Comparison of ENCODE assay signal across 19 cellular contexts in the genomic region with DNA sequence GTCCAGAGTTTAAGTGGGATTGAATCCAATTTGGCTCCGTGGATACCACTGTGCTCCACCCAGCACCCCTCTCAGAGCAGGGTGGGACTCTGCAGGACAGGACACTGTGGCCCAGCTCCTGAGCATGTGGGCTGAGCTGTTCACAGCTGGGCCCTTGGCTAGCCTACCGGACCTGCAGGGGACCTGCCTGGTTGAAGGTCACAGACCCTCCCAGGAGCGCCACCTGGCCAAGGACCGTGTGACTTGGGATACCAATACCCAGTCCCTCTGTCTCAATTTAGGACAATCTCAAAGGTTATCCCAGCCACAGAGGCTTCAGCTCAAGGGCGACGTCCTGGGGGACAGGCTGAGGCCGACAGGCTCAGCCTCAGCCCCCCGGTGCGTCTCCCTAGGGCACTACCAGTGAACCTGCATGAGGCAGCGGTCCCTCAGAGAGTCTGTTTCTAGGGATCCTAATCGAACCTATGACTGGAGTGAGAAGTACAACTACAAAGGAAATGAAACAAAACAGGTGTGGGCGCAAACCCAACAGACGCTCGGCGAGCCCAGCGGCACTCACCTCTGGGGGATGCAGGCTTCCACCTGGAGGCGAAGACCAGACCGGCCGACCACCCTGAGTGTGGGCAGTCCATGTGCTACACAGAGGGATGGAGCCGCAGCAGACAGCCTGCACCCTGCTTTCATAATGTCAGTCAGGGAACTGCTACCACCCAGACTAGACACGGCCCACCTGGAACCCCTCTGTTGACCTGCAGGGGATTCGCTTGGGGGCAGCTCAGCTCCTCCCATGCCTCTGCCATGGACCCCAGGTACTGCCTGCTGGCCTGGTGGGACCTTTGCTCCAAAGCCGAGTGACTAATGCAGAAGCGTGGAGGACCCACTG.
"Had no signal": no experiment of that assay in that cellular context is flagged by ENCODE, and none has a peak within 500 bp of the region (broad histone marks: within the 10 kb centered on the region; RNA-seq: fewer than 3 reads in every experiment).

No MANE protein-coding gene starts in this region.

- H3K27me3 ChIP-seq: dorsolateral prefrontal cortex, right atrium auricular region, tibial nerve, upper lobe of left lung, uterus had no signal

- ATAC-seq: left cardiac atrium; left ventricle myocardium superior; natural killer cell; stimulated activated memory B cell treated with anti-CD40 and anti-IgM and Interleukin-4, amounts not matched to agents 10 μg/mL and 1 μg/mL and 100 μg/mL, for 72 hours; stimulated activated naive CD8-positive, alpha-beta T cell treated with anti-CD3 and anti-CD28 coated beads, Interleukin-15, Interleukin-2, amounts not matched to agents 100 U/mL and 50 U/mL, for 24 hours had no signal

- H3K4me3 Mint-ChIP-seq: natural killer cell; stimulated activated memory B cell treated with anti-CD40 and anti-IgM and Interleukin-4, amounts not matched to agents 10 μg/mL and 1 μg/mL and 100 μg/mL, for 72 hours had no signal

- H3K27me3 Mint-ChIP-seq: stimulated activated memory B cell treated with anti-CD40 and anti-IgM and Interleukin-4, amounts not matched to agents 10 μg/mL and 1 μg/mL and 100 μg/mL, for 72 hours had no signal

- DNase-seq: dorsolateral prefrontal cortex; effector CD4-positive, alpha-beta T cell; head of caudate nucleus; left cardiac atrium; left ventricle myocardium superior; lower lobe of right lung; natural killer cell; sigmoid colon; stimulated activated CD4-positive, alpha-beta T cell treated with anti-CD3 and anti-CD28 coated beads, Interleukin-4, amount 100 ng/mL, for 4 hours; stimulated activated naive CD8-positive, alpha-beta T cell treated with anti-CD3 and anti-CD28 coated beads, Interleukin-15, Interleukin-2, amounts not matched to agents 100 U/mL and 50 U/mL, for 24 hours; uterus had no signal

- H3K79me2 ChIP-seq: parathyroid adenoma had no signal

- H3K36me3 ChIP-seq: lower lobe of right lung, neutrophil, prostate gland, right atrium auricular region, sigmoid colon, thoracic aorta, tibial nerve, upper lobe of left lung, uterus had no signal

- H3K36me3 Mint-ChIP-seq: natural killer cell; stimulated activated memory B cell treated with anti-CD40 and anti-IgM and Interleukin-4, amounts not matched to agents 10 μg/mL and 1 μg/mL and 100 μg/mL, for 72 hours had no signal

- H3K4me1 ChIP-seq: lower lobe of right lung, parathyroid adenoma, prostate gland, right atrium auricular region, sigmoid colon, tibial nerve, upper lobe of left lung, uterus had no signal

- H3K9me3 ChIP-seq: lower lobe of right lung, neutrophil, prostate gland, right atrium auricular region, sigmoid colon, thoracic aorta, upper lobe of left lung, uterus had no signal

- H3K4me3 ChIP-seq: dorsolateral prefrontal cortex, lower lobe of right lung, prostate gland, right atrium auricular region, sigmoid colon, thoracic aorta, tibial nerve, upper lobe of left lung, uterus had no signal

- H3K9ac ChIP-seq: parathyroid adenoma had no signal

- H3K4me1 Mint-ChIP-seq: natural killer cell; stimulated activated memory B cell treated with anti-CD40 and anti-IgM and Interleukin-4, amounts not matched to agents 10 μg/mL and 1 μg/mL and 100 μg/mL, for 72 hours had no signal

- H2AFZ ChIP-seq: parathyroid adenoma had no signal

- H3K27ac ChIP-seq: dorsolateral prefrontal cortex, lower lobe of right lung, neutrophil, parathyroid adenoma, prostate gland, right atrium auricular region, sigmoid colon, thoracic aorta, tibial nerve, upper lobe of left lung, uterus had no signal

- H3K27ac Mint-ChIP-seq: natural killer cell; stimulated activated memory B cell treated with anti-CD40 and anti-IgM and Interleukin-4, amounts not matched to agents 10 μg/mL and 1 μg/mL and 100 μg/mL, for 72 hours had no signal

- H3K9me3 Mint-ChIP-seq: natural killer cell; stimulated activated memory B cell treated with anti-CD40 and anti-IgM and Interleukin-4, amounts not matched to agents 10 μg/mL and 1 μg/mL and 100 μg/mL, for 72 hours had no signal
